ENCODE assay signal across 16 cellular contexts in the genomic region with DNA sequence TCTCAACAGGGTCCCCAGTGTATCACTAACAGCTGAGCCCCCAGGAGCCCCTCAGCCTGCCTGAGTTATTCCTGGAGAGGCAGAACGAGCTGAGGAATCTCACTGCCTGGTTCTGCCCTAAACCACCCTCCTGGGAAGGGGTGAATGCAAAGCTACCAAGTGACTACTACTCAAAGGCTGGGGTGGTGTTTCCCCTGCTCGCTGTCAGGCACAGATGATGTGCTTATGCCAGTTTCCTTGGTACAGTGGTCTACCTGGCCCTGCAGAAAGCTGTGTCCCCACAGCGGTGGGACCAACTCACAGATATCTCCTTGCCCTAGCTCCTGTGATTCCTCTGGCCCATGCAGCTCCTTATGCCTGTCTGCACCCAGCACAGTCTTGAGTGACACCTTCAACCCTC. TPM values are rescaled to one million over a fixed set of nuclear protein-coding genes. Genes with fewer than 3 reads are reported as not detected.
A peak's percentile ranks its signal among the peaks of the same experiment; 100 is the strongest.
DNase-seq lines count a peak whose midpoint lies in the region; ATAC-seq, FAIRE-seq and TF ChIP-seq lines count a peak whose summit lies in the region.
"Had no signal": no experiment of that assay in that cellular context is flagged by ENCODE, and none has a peak within 500 bp of the region (broad histone marks: within the 10 kb centered on the region; RNA-seq: fewer than 3 reads in every experiment).

No MANE protein-coding gene starts in this region.

- SMC1A ChIA-PET in GM12878 (lab: Charles Lee; ENCODE audit: uncharacterized antibody, unreplicated experiment), result no interaction called here

- H3K79me2 ChIP-seq in Karpas-422 (ENCODE audit: low read length), result peaks cover 37% of the 10 kb centered on the region
- H3K79me2 ChIP-seq in GM12878 (ENCODE audit: control insufficient read depth, insufficient read depth, low read length), result peaks cover 36% of the 10 kb centered on the region
- H3K79me2 ChIP-seq in parathyroid adenoma, result no peaks in the 10 kb centered on the region

- H3K36me3 ChIP-seq in CD8-positive, alpha-beta T cell (ENCODE audit: insufficient read depth, low read length), result peaks cover 37% of the 10 kb centered on the region
- H3K36me3 ChIP-seq in Karpas-422 (ENCODE audit: insufficient read depth, low read length), result peaks cover 55% of the 10 kb centered on the region
- H3K36me3 ChIP-seq in GM12878 (ENCODE audit: control insufficient read depth in 2 of 2, insufficient read depth in 2 of 2, low read length in 1 of 2), result peaks cover 15 to 27% of the 10 kb centered on the region in 2 experiments; a peak in 3 of 4 replicates
- H3K36me3 ChIP-seq in parathyroid adenoma (ENCODE audit: control insufficient read depth, insufficient read depth, low read length), result no peaks in the 10 kb centered on the region

- peak in 2 of 7 experiments; percentile 8 to 34 for DNase-seq in CD8-positive, alpha-beta T cell
- DNase-seq in Karpas-422 (no peak), GM12878 (ENCODE audit: low read depth, low spot score) (no peak)
- DNase-seq: activated naive CD4-positive, alpha-beta T cell treated with Interleukin-2 at 50 U/mL for 16 hours; DMS79 treated with DMSO at 0.1 percent for 48 hours; NCI-H1417 treated with DMSO at 0.1 percent for 48 hours; posterior cingulate gyrus; small intestine; SW 1271 had no signal

- H3K4me3 ChIP-seq in CD8-positive, alpha-beta T cell (ENCODE audit: low read depth, low read length), result no peak overlapping the region
- H3K4me3 ChIP-seq in Karpas-422 (ENCODE audit: low read length), result peak overlapping the region; percentile 35; the same call in 1 of the 2 replicates
- H3K4me3 ChIP-seq in GM12878, result no peak overlapping the region
- no peak overlapping the region for H3K4me3 ChIP-seq in parathyroid adenoma (ENCODE audit: low read depth, low read length)

- CTCF ChIA-PET in CD8-positive, alpha-beta T cell (lab: Charles Lee), result no interaction called here
- CTCF ChIA-PET in GM12878 (lab: Yijun Ruan, JAX), result no interaction called here

- peak overlapping the region; percentile 72 for H3K27ac Mint-ChIP-seq in CD8-positive, alpha-beta T cell

- no peak; the same call in 1 of the 2 replicates for TF ChIP-seq POLR2A in GM12878 (IDR thresholded peaks at IDR 0.05; ENCODE audit: low read depth, low read length)

- no peak for TF ChIP-seq RAD21 in GM12878 (IDR thresholded peaks at IDR 0.05; ENCODE audit: insufficient read depth, low read depth, low read length)

- H3K36me3 Mint-ChIP-seq in CD8-positive, alpha-beta T cell, result peaks cover 62% of the 10 kb centered on the region

- RAD21 ChIA-PET in GM12878 (lab: Charles Lee; ENCODE audit: unreplicated experiment), result no interaction called here

- H3K4me3 Mint-ChIP-seq in CD8-positive, alpha-beta T cell, result no peak overlapping the region

- no peaks in the 10 kb centered on the region for H3K9me3 ChIP-seq in CD8-positive, alpha-beta T cell (ENCODE audit: low read length)
- H3K9me3 ChIP-seq in Karpas-422 (ENCODE audit: low read length), result peaks cover 6% of the 10 kb centered on the region; the same call in 1 of the 2 replicates
- peaks cover 3% of the 10 kb centered on the region; the same call in 2 of the 3 replicates for H3K9me3 ChIP-seq in GM12878 (replicated peaks; ENCODE audit: control insufficient read depth, insufficient read depth, low read length)
- no peaks in the 10 kb centered on the region for H3K9me3 ChIP-seq in parathyroid adenoma (ENCODE audit: control insufficient read depth, low read length)

- no peaks in the 10 kb centered on the region for H3K27me3 ChIP-seq in CD8-positive, alpha-beta T cell (ENCODE audit: insufficient read depth, low read length)
- H3K27me3 ChIP-seq in Karpas-422 (ENCODE audit: low read length), result no peaks in the 10 kb centered on the region
- H3K27me3 ChIP-seq in GM12878 (replicated peaks in 1 of 2; ENCODE audit: control insufficient read depth in 2 of 2, insufficient read depth in 2 of 2, low read length in 1 of 2), result no peaks in the 10 kb centered on the region
- no peaks in the 10 kb centered on the region for H3K27me3 ChIP-seq in parathyroid adenoma (ENCODE audit: control insufficient read depth, insufficient read depth, low read length)

- no peak for TF ChIP-seq CTCF in CD8-positive, alpha-beta T cell (IDR thresholded peaks at IDR 0.05)
- TF ChIP-seq CTCF in GM12878 (IDR thresholded peaks at IDR 0.05 in 2 of 3, conservative IDR thresholded peaks at IDR 0.05 in 1 of 3; ENCODE audit: control insufficient read depth in 2 of 3, extremely low read depth in 1 of 3, insufficient read depth in 1 of 3, low read depth in 3 of 3, low read length in 3 of 3), result no peak
- no peak for TF ChIP-seq CTCF in parathyroid adenoma (IDR thresholded peaks at IDR 0.05)

- H2AFZ ChIP-seq in Karpas-422 (ENCODE audit: low read length) (no peak overlapping the region), GM12878 (ENCODE audit: control insufficient read depth, low read depth, low read length) (no peak overlapping the region), parathyroid adenoma (no peak overlapping the region)

- no peaks in the 10 kb centered on the region for H3K9me2 ChIP-seq in Karpas-422 (replicated peaks; ENCODE audit: insufficient read depth, low read length)

- TF ChIP-seq EP300 in GM12878 (IDR thresholded peaks at IDR 0.05; ENCODE audit: borderline replicate concordance in 1 of 2, control insufficient read depth in 1 of 2, low read depth in 2 of 2, low read length in 2 of 2), result no peak

- peak overlapping the region; percentile 47 for H3K9ac ChIP-seq in Karpas-422 (ENCODE audit: low read length)
- H3K9ac ChIP-seq in GM12878 (ENCODE audit: control insufficient read depth, insufficient read depth, low read length), result no peak overlapping the region
- no peak overlapping the region for H3K9ac ChIP-seq in parathyroid adenoma

- peaks cover 11% of the 10 kb centered on the region for H3K4me1 Mint-ChIP-seq in CD8-positive, alpha-beta T cell (ENCODE audit: low read depth)

- no peak for ATAC-seq in CD8-positive, alpha-beta T cell
- no peak for ATAC-seq in GM12878
- no peak for ATAC-seq in GM19328 (IDR thresholded peaks at IDR 0.05; ENCODE audit: unreplicated experiment)
- ATAC-seq in HG03469 (IDR thresholded peaks at IDR 0.05; ENCODE audit: unreplicated experiment), result no peak
- ATAC-seq in GM21576 (IDR thresholded peaks at IDR 0.05; ENCODE audit: unreplicated experiment), result no peak

- H3K27ac ChIP-seq in CD8-positive, alpha-beta T cell (ENCODE audit: low read depth, low read length), result no peak overlapping the region
- peak overlapping the region; percentile 100 for H3K27ac ChIP-seq in Karpas-422 (ENCODE audit: low read length)
- H3K27ac ChIP-seq in GM12878 (ENCODE audit: control insufficient read depth, insufficient read depth), result no peak overlapping the region; the same call in 1 of the 2 replicates
- H3K27ac ChIP-seq in parathyroid adenoma, result peak overlapping the region; percentile 75
- H3K27ac ChIP-seq: RWPE1 had no signal

- no peaks in the 10 kb centered on the region for H4K20me1 ChIP-seq in Karpas-422 (ENCODE audit: insufficient read depth, low read depth, low read length)
- H4K20me1 ChIP-seq in GM12878 (ENCODE audit: control insufficient read depth, insufficient read depth), result no peaks in the 10 kb centered on the region

- in situ Hi-C loops in GM12878 (cut with MboI), result no loop called here

- no peak for FAIRE-seq in GM12878 (lab: Jason Lieb, UNC)
- FAIRE-seq: small intestine had no signal

- BruUV-seq in GM12878 (replicated peaks; lab: Mats Ljungman, UMichigan), result no TSS peak

- H3K4me1 ChIP-seq in CD8-positive, alpha-beta T cell (ENCODE audit: insufficient read depth, low read length), result peaks cover 9% of the 10 kb centered on the region
- H3K4me1 ChIP-seq in Karpas-422 (ENCODE audit: low read length) (peaks cover 55% of the 10 kb centered on the region), GM12878 (ENCODE audit: control insufficient read depth, insufficient read depth, low read length) (peaks cover 45% of the 10 kb centered on the region), parathyroid adenoma (no peaks in the 10 kb centered on the region)

- no peaks in the 10 kb centered on the region for H3K27me3 Mint-ChIP-seq in CD8-positive, alpha-beta T cell (ENCODE audit: low read depth)

- H3K9me3 Mint-ChIP-seq in CD8-positive, alpha-beta T cell, result no peaks in the 10 kb centered on the region

- intact Hi-C loops in CD8-positive, alpha-beta T cell (cut with DNase I, micrococcal nuclease), result no loop called here
- intact Hi-C loops in GM12878 (cut with micrococcal nuclease; ENCODE audit: unreplicated experiment), result no loop called here

- WGBS in GM12878 (ENCODE audit: insufficient coverage, insufficient replicate concordance, low lambda C conversion rate, missing lambda C conversion rate), result 36% methylated on average over 3 of the region's 3 CpGs

- POLR2A ChIA-PET in CD8-positive, alpha-beta T cell (lab: Charles Lee), result no interaction called here
- POLR2A ChIA-PET in GM12878 (lab: Charles Lee), result no interaction called here

- H3K4me2 ChIP-seq in Karpas-422 (ENCODE audit: low read depth, low read length, poor library complexity, severe bottlenecking), result peak overlapping the region; percentile 16
- peak overlapping the region; percentile 33; the same call in 1 of the 2 replicates for H3K4me2 ChIP-seq in GM12878 (ENCODE audit: control insufficient read depth, insufficient read depth)
- no peak overlapping the region for H3K4me2 ChIP-seq in parathyroid adenoma (ENCODE audit: low read length)

RNA-seq across cellular contexts. Expression of a gene that starts 35.4 kb away (rescaled TPM):
- 10 to 100 TPM; 55.4 to 66.8 TPM for total RNA-seq in CD8-positive, alpha-beta T cell
- total RNA-seq in Karpas-422 (2014; rRNA removed; shearing (Covaris generic); ENCODE audit: low replicate concordance), result 18.4 and 51.0 TPM in 2 replicates
- 32.4 and 34.7 TPM in 2 replicates for total RNA-seq in GM12878 (2013; cell fraction: nucleolus; rRNA removed)
- 21.7 and 32.2 TPM in 2 replicates for total RNA-seq in GM12878 (2014; rRNA removed)
- 15.5 and 18.1 TPM in 2 replicates for total RNA-seq in GM12878 (2014; rRNA removed; fragmentation: Illumina TruSeq; extraction: Trizol)
- total RNA-seq in GM12878 (2021), result 46.6 and 46.8 TPM in 2 replicates
- 14.8 TPM for polyA plus RNA-seq in GM12878 (2011; ENCODE audit: low read depth)
- polyA plus RNA-seq in GM12878 (2011; rRNA removed), result 24.5 and 51.9 TPM in 2 replicates
- 54.2 and 67.8 TPM in 2 replicates for polyA plus RNA-seq in GM12878 (2011; cell fraction: cytosol; rRNA removed)
- polyA plus RNA-seq in GM12878 (2011; cell fraction: nucleus; rRNA removed), result 97.6 and 127 TPM in 2 replicates
- polyA plus RNA-seq in GM12878 (2012), result 42.3 and 47.5 TPM in 2 replicates
- polyA plus RNA-seq in GM12878 (2014; fragmentation: Illumina TruSeq; extraction: Trizol), result 8.5 and 14.3 TPM in 2 replicates
- 1 to 10 TPM; 1.6 to 3.8 TPM for polyA plus RNA-seq in GM12878 (2014; fragmentation: Nextera tagmentation; extraction: Ambion mirVana)
- polyA plus RNA-seq in GM12878 (2014; rRNA removed), result 44.6 and 48.4 TPM in 2 replicates
- polyA plus RNA-seq in GM12878 (2016; fragmentation: Nextera tagmentation; extraction: Ambion mirVana), result 10 to 100 TPM; 32.1 to 34.4 TPM
- 31.2 and 53.8 TPM in 2 replicates for polyA minus RNA-seq in GM12878 (2011; rRNA and poly(A)+ RNA removed)
- polyA minus RNA-seq in GM12878 (2011; cell fraction: cytosol; rRNA and poly(A)+ RNA removed), result 20.7 and 21.2 TPM in 2 replicates
- polyA minus RNA-seq in GM12878 (2011; cell fraction: nucleus; rRNA and poly(A)+ RNA removed), result 17.2 and 27.9 TPM in 2 replicates

RNA-seq across cellular contexts. Expression of a gene that starts 48.8 kb away (rescaled TPM):
- total RNA-seq in CD8-positive, alpha-beta T cell, result 100 to 1,000 TPM; 196 to 197 TPM
- total RNA-seq in Karpas-422 (2014; rRNA removed; shearing (Covaris generic); ENCODE audit: low replicate concordance), result 87.1 and 130 TPM in 2 replicates
- 85.1 and 89.7 TPM in 2 replicates for total RNA-seq in GM12878 (2013; cell fraction: nucleolus; rRNA removed)
- total RNA-seq in GM12878 (2014; rRNA removed) (34.0 and 44.7 TPM in 2 replicates), GM12878 (2014; rRNA removed; fragmentation: Illumina TruSeq; extraction: Trizol) (28.8 and 29.7 TPM in 2 replicates), GM12878 (2021) (61.3 and 61.8 TPM in 2 replicates)
- polyA plus RNA-seq in GM12878 (2011; ENCODE audit: low read depth), result 30.9 TPM
- polyA plus RNA-seq in GM12878 (2011; rRNA removed) (20.4 and 31.1 TPM in 2 replicates), GM12878 (2014; fragmentation: Illumina TruSeq; extraction: Trizol) (27.5 and 30.5 TPM in 2 replicates), GM12878 (2014; fragmentation: Nextera tagmentation; extraction: Ambion mirVana) (1 to 10 TPM; 2.0 to 4.0 TPM), GM12878 (2014; rRNA removed) (41.8 and 49.0 TPM in 2 replicates), GM12878 (2016; fragmentation: Nextera tagmentation; extraction: Ambion mirVana) (10 to 100 TPM; 62.7 to 64.4 TPM)
- polyA plus RNA-seq in GM12878 (2011; cell fraction: cytosol; rRNA removed), result 41.3 and 52.8 TPM in 2 replicates
- polyA plus RNA-seq in GM12878 (2011; cell fraction: nucleus; rRNA removed), result 29.2 and 35.1 TPM in 2 replicates
- polyA plus RNA-seq in GM12878 (2012), result 41.7 and 45.3 TPM in 2 replicates
- polyA minus RNA-seq in GM12878 (2011; rRNA and poly(A)+ RNA removed), result 37.7 and 60.0 TPM in 2 replicates
- 26.7 and 36.8 TPM in 2 replicates for polyA minus RNA-seq in GM12878 (2011; cell fraction: cytosol; rRNA and poly(A)+ RNA removed)
- 20.7 and 34.7 TPM in 2 replicates for polyA minus RNA-seq in GM12878 (2011; cell fraction: nucleus; rRNA and poly(A)+ RNA removed)
- total RNA-seq: epithelial cell of proximal tubule had no signal
- polyA plus RNA-seq: BJ had no signal

Comparison
In these comparisons a context has a peak if more than half of its experiments do, and no peak if none do; other contexts are left out.
1. H3K27ac ChIP-seq: peak in Karpas-422 (single experiment) and parathyroid adenoma (single experiment); none in CD8-positive, alpha-beta T cell (single experiment) and GM12878 (single experiment).